ENCODE assay signal across 1 cellular context in genomic region chr3:64262574-64263114, GRCh38.
A peak's percentile ranks its signal among the peaks of the same experiment; 100 is the strongest.
TF ChIP-seq lines count a peak whose summit lies in the region.

No MANE protein-coding gene starts in this region.

TF ChIP-seq in H1, 55 proteins besides CTCF, POLR2A, EP300 and RAD21:
- TF ChIP-seq ATF2 (IDR thresholded peaks at IDR 0.05; ENCODE audit: low read length) (no peak), KDM1A (IDR thresholded peaks at IDR 0.05; ENCODE audit: borderline replicate concordance, low read length) (peak; percentile 90)
